ENCODE assay signal across 11 cellular contexts in the genomic region with DNA sequence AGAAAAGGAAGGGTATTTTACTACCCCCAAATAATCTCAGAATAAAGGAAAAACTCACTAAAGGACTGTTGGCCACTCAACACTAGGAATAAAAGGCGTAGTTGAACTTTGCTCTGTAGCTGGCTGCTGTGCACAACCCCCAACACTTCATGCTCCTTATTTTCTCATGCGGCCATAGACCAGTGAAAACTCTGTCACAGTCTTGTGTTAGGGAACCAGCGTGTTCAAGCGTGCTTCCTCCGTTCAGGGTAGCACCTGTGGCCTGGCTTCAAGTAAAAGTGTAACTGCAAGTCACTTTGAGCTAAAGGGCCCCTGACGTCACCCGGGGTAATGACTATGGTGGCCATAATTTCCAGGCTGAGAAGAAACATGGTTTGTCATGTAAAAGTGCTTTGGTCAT. TPM values are rescaled to one million over a fixed set of nuclear protein-coding genes. Genes with fewer than 3 reads are reported as not detected.
A peak's percentile ranks its signal among the peaks of the same experiment; 100 is the strongest.
DNase-seq lines count a peak whose midpoint lies in the region; ATAC-seq and TF ChIP-seq lines count a peak whose summit lies in the region.
"Had no signal": no experiment of that assay in that cellular context is flagged by ENCODE, and none has a peak within 500 bp of the region (broad histone marks: within the 10 kb centered on the region; RNA-seq: fewer than 3 reads in every experiment).

No MANE protein-coding gene starts in this region.

- no peak overlapping the region for H4K91ac ChIP-seq in neuronal stem cell (ENCODE audit: low read depth, low read length, poor library complexity)

- H3K36me3 ChIP-seq in neuronal stem cell (replicated peaks in 1 of 2; ENCODE audit: control insufficient read depth in 2 of 2, insufficient read depth in 2 of 2, low read length in 2 of 2), result no peaks in the 10 kb centered on the region
- H3K36me3 ChIP-seq: cardiac muscle cell, ovary had no signal

- no peak overlapping the region for H3K4me2 ChIP-seq in neuronal stem cell (ENCODE audit: insufficient read depth, low read length, poor library complexity, severe bottlenecking)

- H3K14ac ChIP-seq in neuronal stem cell (ENCODE audit: low read length), result no peak overlapping the region

- no peaks in the 10 kb centered on the region for H3K4me1 ChIP-seq in neuronal stem cell (ENCODE audit: control insufficient read depth in 2 of 2, insufficient read depth in 1 of 2, low read depth in 1 of 2, low read length in 2 of 2)

- no peak overlapping the region for H2BK15ac ChIP-seq in neuronal stem cell (ENCODE audit: low read length)

- no peak overlapping the region for H2BK5ac ChIP-seq in neuronal stem cell (ENCODE audit: low read length)

- DNase-seq in neuronal stem cell (ENCODE audit: low spot score) (no peak), mucosa of gallbladder (ENCODE audit: low spot score) (no peak), osteocyte (ENCODE audit: extremely low spot score, unreplicated experiment) (no peak), HT-29 (ENCODE audit: low spot score) (no peak)
- DNase-seq: GF-D8, ovary had no signal

- peak; percentile 94 for ATAC-seq in GM18873 (IDR thresholded peaks at IDR 0.05; ENCODE audit: low FRiP score, unreplicated experiment)
- ATAC-seq in GM21825 (IDR thresholded peaks at IDR 0.05; ENCODE audit: unreplicated experiment), result peak; percentile 97
- ATAC-seq in HG03460 (IDR thresholded peaks at IDR 0.05; ENCODE audit: unreplicated experiment), result peak; percentile 99
- no peak for ATAC-seq in activated T-helper 17 cell treated with anti-CD3 and anti-CD28 coated beads, Interleukin-2, amount 50 U/mL, for 72 hours (replicated peaks)

- no peaks in the 10 kb centered on the region for H3K36me3 Mint-ChIP-seq in osteocyte (ENCODE audit: unreplicated experiment)
- no peaks in the 10 kb centered on the region for H3K36me3 Mint-ChIP-seq in activated T-helper 17 cell treated with anti-CD3 and anti-CD28 coated beads, Interleukin-2, amount 50 U/mL, for 72 hours (ENCODE audit: low read depth)

- no peaks in the 10 kb centered on the region for H3K27me3 ChIP-seq in neuronal stem cell (ENCODE audit: control insufficient read depth in 3 of 3, insufficient read depth in 3 of 3, low read depth in 1 of 3, low read length in 3 of 3)
- H3K27me3 ChIP-seq: cardiac muscle cell, ovary had no signal

- H4K8ac ChIP-seq in neuronal stem cell (ENCODE audit: low read depth, low read length), result no peak overlapping the region

- no peaks in the 10 kb centered on the region for H3K9me3 Mint-ChIP-seq in osteocyte (ENCODE audit: unreplicated experiment)
- no peaks in the 10 kb centered on the region for H3K9me3 Mint-ChIP-seq in activated T-helper 17 cell treated with anti-CD3 and anti-CD28 coated beads, Interleukin-2, amount 50 U/mL, for 72 hours

- no peak overlapping the region for H3K18ac ChIP-seq in neuronal stem cell (ENCODE audit: low read length)

- no peak overlapping the region for H2BK120ac ChIP-seq in neuronal stem cell (ENCODE audit: low read depth, low read length)

- H2BK12ac ChIP-seq in neuronal stem cell (ENCODE audit: low read length), result no peak overlapping the region

- H3K4me3 Mint-ChIP-seq in osteocyte (ENCODE audit: unreplicated experiment), result no peak overlapping the region
- H3K4me3 Mint-ChIP-seq in activated T-helper 17 cell treated with anti-CD3 and anti-CD28 coated beads, Interleukin-2, amount 50 U/mL, for 72 hours, result no peak overlapping the region

- no peak overlapping the region for H3K27ac ChIP-seq in neuronal stem cell (replicated peaks; ENCODE audit: low read length)
- H3K27ac ChIP-seq: cardiac muscle cell, ovary had no signal

- H3K4me1 Mint-ChIP-seq in osteocyte (ENCODE audit: unreplicated experiment), result no peaks in the 10 kb centered on the region
- H3K4me1 Mint-ChIP-seq in activated T-helper 17 cell treated with anti-CD3 and anti-CD28 coated beads, Interleukin-2, amount 50 U/mL, for 72 hours, result no peaks in the 10 kb centered on the region

- H3K4ac ChIP-seq in neuronal stem cell (ENCODE audit: low read length), result no peak overlapping the region

- H3K23ac ChIP-seq in neuronal stem cell (ENCODE audit: low read depth, low read length, poor library complexity), result no peak overlapping the region

- no peak overlapping the region for H2AK5ac ChIP-seq in neuronal stem cell (ENCODE audit: low read depth, low read length)

- no peaks in the 10 kb centered on the region for H3K79me1 ChIP-seq in neuronal stem cell (ENCODE audit: low read depth, low read length)

- no peak overlapping the region for H3K9ac ChIP-seq in neuronal stem cell (ENCODE audit: low read depth, low read length, poor library complexity)

- H3K27ac Mint-ChIP-seq in osteocyte (ENCODE audit: unreplicated experiment), result no peak overlapping the region
- H3K27ac Mint-ChIP-seq in activated T-helper 17 cell treated with anti-CD3 and anti-CD28 coated beads, Interleukin-2, amount 50 U/mL, for 72 hours, result no peak overlapping the region

- H2AFZ ChIP-seq in neuronal stem cell (ENCODE audit: low read length), result peak overlapping the region; percentile 17

- WGBS in neuronal stem cell (ENCODE audit: extremely low coverage in 2 of 2, insufficient read length in 2 of 2, insufficient replicate concordance in 1 of 2), 2 donors, result no CpG with 5 or more reads among the region's 7 CpGs

- H3K9me3 ChIP-seq in neuronal stem cell (replicated peaks in 1 of 2; ENCODE audit: control insufficient read depth in 2 of 2, insufficient read depth in 1 of 2, low read depth in 1 of 2, low read length in 2 of 2), result peaks cover 0 to 3% of the 10 kb centered on the region in 2 donors
- H3K9me3 ChIP-seq: ovary had no signal

- no peak overlapping the region for H3K4me3 ChIP-seq in neuronal stem cell (ENCODE audit: low read length in 2 of 2)
- H3K4me3 ChIP-seq: cardiac muscle cell, ovary had no signal

- H3K27me3 Mint-ChIP-seq in osteocyte (ENCODE audit: unreplicated experiment), result peaks cover 10% of the 10 kb centered on the region
- peaks cover 7% of the 10 kb centered on the region for H3K27me3 Mint-ChIP-seq in activated T-helper 17 cell treated with anti-CD3 and anti-CD28 coated beads, Interleukin-2, amount 50 U/mL, for 72 hours

- no peak for TF ChIP-seq CTCF in osteocyte (IDR thresholded peaks at IDR 0.05)

RNA-seq across cellular contexts. Expression of gene BLNK, which starts 27.0 kb away (rescaled TPM):
- not detected for polyA plus RNA-seq in neuronal stem cell (2013, experiment 1 of 2)
- not detected for polyA plus RNA-seq in neuronal stem cell (2013, experiment 2 of 2)
- total RNA-seq in mucosa of gallbladder (43.9 TPM), osteocyte (not detected in 2 replicates)
- total RNA-seq in HT-29 (2014; rRNA removed; shearing (Covaris generic)), result 0.08 and 0.16 TPM in 2 replicates
- not detected for total RNA-seq in activated T-helper 17 cell treated with anti-CD3 and anti-CD28 coated beads, Interleukin-2, amount 50 U/mL, for 72 hours
- total RNA-seq: cardiac muscle cell had no signal

RNA-seq across cellular contexts. Expression of gene DNTT, which starts 59.9 kb away (rescaled TPM):
- polyA plus RNA-seq in neuronal stem cell (2013, experiment 1 of 2), result not detected
- not detected for polyA plus RNA-seq in neuronal stem cell (2013, experiment 2 of 2)
- not detected for total RNA-seq in mucosa of gallbladder
- total RNA-seq in osteocyte, result not detected in 2 replicates
- total RNA-seq in HT-29 (2014; rRNA removed; shearing (Covaris generic)), result not detected in 2 replicates
- not detected for total RNA-seq in activated T-helper 17 cell treated with anti-CD3 and anti-CD28 coated beads, Interleukin-2, amount 50 U/mL, for 72 hours
- total RNA-seq: cardiac muscle cell, ovary had no signal
- polyA plus RNA-seq: cardiac muscle cell, ovary had no signal

Comparison
In these comparisons a context has a peak if more than half of its experiments do, and no peak if none do; other contexts are left out.
1. RNA of gene BLNK, which starts 27.0 kb away (total RNA-seq): 43.9 TPM in mucosa of gallbladder (single experiment); not detected in activated T-helper 17 cell treated with anti-CD3 and anti-CD28 coated beads, Interleukin-2, amount 50 U/mL, for 72 hours, 0.08 to 0.16 TPM in HT-29 and not detected in osteocyte; every median in the first group is over 10 times any median in the second.